8 cellular contexts compared by ENCODE assay signal in the genomic region with DNA sequence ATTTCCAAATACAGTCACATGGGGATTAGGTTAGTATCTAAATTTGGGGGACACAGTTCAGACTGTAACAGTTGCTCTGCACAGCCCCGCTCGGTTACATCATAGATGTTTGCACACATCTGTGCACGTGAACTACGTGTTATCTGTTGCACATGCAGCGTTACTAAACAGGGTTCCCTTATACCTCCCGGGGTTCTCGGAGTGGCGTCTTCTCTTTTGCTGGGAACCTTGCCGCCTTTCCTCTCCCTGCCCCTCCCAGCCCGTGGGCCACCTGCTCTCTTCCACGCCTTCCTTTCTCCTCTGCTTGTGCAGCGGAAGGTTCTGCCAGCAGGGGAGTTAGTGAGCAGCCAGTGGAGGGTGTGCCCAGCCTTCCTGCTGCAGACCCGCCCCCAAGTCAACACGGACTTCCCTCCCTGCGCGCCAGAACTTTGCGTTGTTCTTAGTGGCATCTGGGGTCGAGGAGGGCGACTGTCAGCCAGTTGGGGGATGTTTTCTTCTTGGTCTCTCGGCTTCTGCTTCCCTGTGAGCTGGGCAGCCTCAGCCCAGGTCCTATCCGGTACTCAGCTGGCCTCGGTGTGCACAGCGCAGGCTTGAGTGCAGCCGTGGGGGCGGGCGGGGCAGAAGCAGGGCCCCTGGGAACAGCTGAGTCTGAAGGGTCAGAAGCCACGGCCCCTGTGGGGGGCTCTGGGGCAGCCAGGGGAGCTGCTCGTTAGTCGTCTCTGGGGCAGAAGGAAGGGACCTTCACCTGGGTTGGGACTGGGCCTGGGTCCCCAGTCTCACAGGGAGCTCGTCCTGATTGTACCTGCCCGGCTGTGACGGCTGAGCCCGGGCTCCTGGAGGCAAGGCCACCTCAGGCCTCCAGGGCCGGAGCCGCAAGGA.
DNase-seq lines count a peak whose midpoint lies in the region; ATAC-seq and TF ChIP-seq lines count a peak whose summit lies in the region.
"Not testable (repeated sequence)": the region's sequence is repeated elsewhere in the genome, so short reads cannot be mapped to it uniquely, and the experiment has no call there.

No MANE protein-coding gene starts in this region.

- CTCF ChIA-PET in CD4-positive, alpha-beta memory T cell (lab: Charles Lee; ENCODE audit: partially characterized antibody): not testable (repeated sequence)

- not testable (repeated sequence) for H3K27ac ChIP-seq in CD4-positive, alpha-beta memory T cell (ENCODE audit: low read depth, low read length)

- H3K4me1 Mint-ChIP-seq in CD4-positive, alpha-beta memory T cell: peaks cover 5 to 13% (median 6%) of the 10 kb centered on the region in 4 donors
- not testable (repeated sequence) for H3K4me1 Mint-ChIP-seq in HFFc6 (ENCODE audit: low read depth); T-helper 17 cell
- H3K4me1 Mint-ChIP-seq in activated naive CD4-positive, alpha-beta T cell treated with anti-CD3 and anti-CD28 coated beads, Interleukin-2, amount 50 U/mL, for 24 hours: peaks cover 10% of the 10 kb centered on the region
- H3K4me1 Mint-ChIP-seq in natural killer cell: peaks cover 7 to 18% of the 10 kb centered on the region in 2 donors

- H3K9me3 ChIP-seq in CD4-positive, alpha-beta memory T cell (ENCODE audit: control insufficient read depth in 1 of 2, low read length in 2 of 2); T-helper 17 cell (ENCODE audit: control insufficient read depth, low read length, poor library complexity, severe bottlenecking): not testable (repeated sequence)

- H3K27ac Mint-ChIP-seq in CD4-positive, alpha-beta memory T cell; HFFc6; T-helper 17 cell; activated naive CD4-positive, alpha-beta T cell treated with anti-CD3 and anti-CD28 coated beads, Interleukin-2, amount 50 U/mL, for 24 hours; natural killer cell: not testable (repeated sequence)

- intact Hi-C loops in CD4-positive, alpha-beta memory T cell (cut with micrococcal nuclease); natural killer cell (cut with micrococcal nuclease): not testable (repeated sequence)

- POLR2A ChIA-PET in CD4-positive, alpha-beta memory T cell (lab: Charles Lee; ENCODE audit: partially characterized antibody): not testable (repeated sequence)

- TF ChIP-seq CTCF in HFFc6 (IDR thresholded peaks at IDR 0.05): peak; percentile 45
- peak; percentile 19 for TF ChIP-seq CTCF in fibroblast of the aortic adventitia (IDR thresholded peaks at IDR 0.05; ENCODE audit: insufficient read depth, low read length)
- peak; percentile 50 for TF ChIP-seq CTCF in natural killer cell (IDR thresholded peaks at IDR 0.05)

- H3K9me3 Mint-ChIP-seq in CD4-positive, alpha-beta memory T cell: peaks cover 0 to 18% (median 13%) of the 10 kb centered on the region in 8 donors
- peaks cover 12% of the 10 kb centered on the region for H3K9me3 Mint-ChIP-seq in HFFc6
- H3K9me3 Mint-ChIP-seq in activated naive CD4-positive, alpha-beta T cell treated with anti-CD3 and anti-CD28 coated beads, Interleukin-2, amount 50 U/mL, for 24 hours; natural killer cell: not testable (repeated sequence)

- not testable (repeated sequence) for H3K36me3 Mint-ChIP-seq in CD4-positive, alpha-beta memory T cell; HFFc6 (ENCODE audit: low read depth); T-helper 17 cell (ENCODE audit: low read depth); activated naive CD4-positive, alpha-beta T cell treated with anti-CD3 and anti-CD28 coated beads, Interleukin-2, amount 50 U/mL, for 24 hours
- peaks cover 19% of the 10 kb centered on the region for H3K36me3 Mint-ChIP-seq in natural killer cell

- peak overlapping the region; percentile 44 to 83 (median 74) for H3K4me3 Mint-ChIP-seq in CD4-positive, alpha-beta memory T cell
- not testable (repeated sequence) for H3K4me3 Mint-ChIP-seq in HFFc6
- H3K4me3 Mint-ChIP-seq in T-helper 17 cell (peak overlapping the region; percentile 80), natural killer cell (peak overlapping the region; percentile 53)
- peak overlapping the region; percentile 74 for H3K4me3 Mint-ChIP-seq in activated naive CD4-positive, alpha-beta T cell treated with anti-CD3 and anti-CD28 coated beads, Interleukin-2, amount 50 U/mL, for 24 hours

- H3K36me3 ChIP-seq in CD4-positive, alpha-beta memory T cell (ENCODE audit: insufficient read depth, low read length): not testable (repeated sequence)

- H3K27me3 ChIP-seq in CD4-positive, alpha-beta memory T cell (ENCODE audit: insufficient read depth, low read length): not testable (repeated sequence)

- ATAC-seq in T-helper 17 cell: peak; percentile 98
- ATAC-seq in natural killer cell: peak; percentile 77 to 99 (median 97)

- H3K4me3 ChIP-seq in CD4-positive, alpha-beta memory T cell (ENCODE audit: low read length in 2 of 2); fibroblast of the aortic adventitia (ENCODE audit: low read depth, low read length): not testable (repeated sequence)

- H3K27me3 Mint-ChIP-seq in CD4-positive, alpha-beta memory T cell; activated naive CD4-positive, alpha-beta T cell treated with anti-CD3 and anti-CD28 coated beads, Interleukin-2, amount 50 U/mL, for 24 hours: not testable (repeated sequence)
- H3K27me3 Mint-ChIP-seq in HFFc6 (ENCODE audit: insufficient read depth) (peaks cover 35% of the 10 kb centered on the region), T-helper 17 cell (peaks cover 17% of the 10 kb centered on the region), natural killer cell (ENCODE audit: low read depth in 2 of 2) (peaks cover 3 to 13% of the 10 kb centered on the region in 2 donors)

- not testable (repeated sequence) for H3K4me1 ChIP-seq in CD4-positive, alpha-beta memory T cell (ENCODE audit: insufficient read depth, low read length)

- DNase-seq in CD4-positive, alpha-beta memory T cell: peak; percentile 36 to 54 (median 47)
- not testable (repeated sequence) for DNase-seq in HFFc6; fibroblast of the aortic adventitia (ENCODE audit: low read depth); natural killer cell
- peak; percentile 25 for DNase-seq in NCI-H2196 (lab: John Stamatoyannopoulos, UW; ENCODE audit: unreplicated experiment)
- peak in 1 of 3 donors; percentile 35 for DNase-seq in T-helper 17 cell
- DNase-seq in stimulated activated CD8-positive, alpha-beta memory T cell treated with anti-CD3 and anti-CD28 coated beads, Interleukin-4, amount 100 ng/mL, for 48 hours: peak; percentile 53
